In genomic region chr19:2490659-2491058, GRCh38 we compare ENCODE assay signal across 17 cellular contexts. TPM values are rescaled to one million over a fixed set of nuclear protein-coding genes. Genes with fewer than 3 reads are reported as not detected.
A peak's percentile ranks its signal among the peaks of the same experiment; 100 is the strongest.
DNase-seq lines count a peak whose midpoint lies in the region; ATAC-seq and TF ChIP-seq lines count a peak whose summit lies in the region.
"Had no signal": no experiment of that assay in that cellular context is flagged by ENCODE, and none has a peak within 500 bp of the region (broad histone marks: within the 10 kb centered on the region; RNA-seq: fewer than 3 reads in every experiment).

No MANE protein-coding gene starts in this region.

- TF ChIP-seq CTCF in HFFc6 (IDR thresholded peaks at IDR 0.05), result no peak

- H3K36me3 Mint-ChIP-seq in HFFc6 (ENCODE audit: low read depth), result no peaks in the 10 kb centered on the region
- H3K36me3 Mint-ChIP-seq in stimulated activated naive B cell treated with anti-CD40 and anti-IgM and Interleukin-4, amounts not matched to agents 10 μg/mL and 1 μg/mL and 100 μg/mL, for 72 hours, result no peaks in the 10 kb centered on the region
- H3K36me3 Mint-ChIP-seq: activated naive CD8-positive, alpha-beta T cell treated with anti-CD3 and anti-CD28 coated beads, Interleukin-2, amount 10 ng/mL, durations not matched to agents 7 days and 5 days; CD4-positive, CD25-positive, alpha-beta regulatory T cell had no signal

- peak overlapping the region; percentile 26; the same call in 1 of the 2 replicates for H3K27ac Mint-ChIP-seq in HFFc6
- peak overlapping the region; percentile 14 for H3K27ac Mint-ChIP-seq in stimulated activated naive B cell treated with anti-CD40 and anti-IgM and Interleukin-4, amounts not matched to agents 10 μg/mL and 1 μg/mL and 100 μg/mL, for 72 hours
- H3K27ac Mint-ChIP-seq: activated naive CD8-positive, alpha-beta T cell treated with anti-CD3 and anti-CD28 coated beads, Interleukin-2, amount 10 ng/mL, durations not matched to agents 7 days and 5 days; CD4-positive, CD25-positive, alpha-beta regulatory T cell; nephron had no signal

- peaks cover 49% of the 10 kb centered on the region for H3K4me1 Mint-ChIP-seq in HFFc6 (ENCODE audit: low read depth)
- H3K4me1 Mint-ChIP-seq in stimulated activated naive B cell treated with anti-CD40 and anti-IgM and Interleukin-4, amounts not matched to agents 10 μg/mL and 1 μg/mL and 100 μg/mL, for 72 hours, result peaks cover 45 to 79% of the 10 kb centered on the region in 2 donors

- ATAC-seq in stimulated activated naive B cell treated with anti-CD40 and anti-IgM and Interleukin-4, amounts not matched to agents 10 μg/mL and 1 μg/mL and 100 μg/mL, for 72 hours (replicated peaks), result no peak
- no peak for ATAC-seq in HG03442 (IDR thresholded peaks at IDR 0.05; ENCODE audit: unreplicated experiment)
- ATAC-seq: activated T-cell treated with anti-CD3 and anti-CD28 coated beads, Interleukin-2, amount 50 U/mL, for 4 hours; left ventricle myocardium superior had no signal

- H3K9me3 Mint-ChIP-seq in HFFc6, result no peaks in the 10 kb centered on the region
- no peaks in the 10 kb centered on the region for H3K9me3 Mint-ChIP-seq in stimulated activated naive B cell treated with anti-CD40 and anti-IgM and Interleukin-4, amounts not matched to agents 10 μg/mL and 1 μg/mL and 100 μg/mL, for 72 hours
- H3K9me3 Mint-ChIP-seq: activated T-cell treated with anti-CD3 and anti-CD28 coated beads, Interleukin-2, amount 50 U/mL, for 4 hours; CD4-positive, CD25-positive, alpha-beta regulatory T cell; nephron had no signal

- DNase-seq in HFFc6 (no peak), RPMI8226 (peak; percentile 60), germinal center (ENCODE audit: low spot score) (peak; percentile 64), NCI-H226 (no peak), NCI-H1092 (lab: John Stamatoyannopoulos, UW) (no peak), glomerular visceral epithelial cell (ENCODE audit: extremely low spot score) (no peak)
- no peak for DNase-seq in stimulated activated naive B cell treated with anti-CD40 and anti-IgM and Interleukin-4, amounts not matched to agents 10 μg/mL and 1 μg/mL and 100 μg/mL, for 72 hours
- DNase-seq: activated naive CD8-positive, alpha-beta T cell treated with anti-CD3 and anti-CD28 coated beads, Interleukin-2, amount 10 ng/mL, durations not matched to agents 7 days and 5 days; activated T-cell treated with anti-CD3 and anti-CD28 coated beads, Interleukin-2, amount 50 U/mL, for 4 hours; caudate nucleus; DND-41; effector CD8-positive, alpha-beta T cell; NCI-H82 had no signal

- no peak overlapping the region for H3K4me3 Mint-ChIP-seq in HFFc6
- H3K4me3 Mint-ChIP-seq in stimulated activated naive B cell treated with anti-CD40 and anti-IgM and Interleukin-4, amounts not matched to agents 10 μg/mL and 1 μg/mL and 100 μg/mL, for 72 hours, result peak overlapping the region; percentile 4 to 46
- H3K4me3 Mint-ChIP-seq: activated naive CD8-positive, alpha-beta T cell treated with anti-CD3 and anti-CD28 coated beads, Interleukin-2, amount 10 ng/mL, durations not matched to agents 7 days and 5 days; activated T-cell treated with anti-CD3 and anti-CD28 coated beads, Interleukin-2, amount 50 U/mL, for 4 hours had no signal

- H3K27me3 Mint-ChIP-seq in HFFc6 (ENCODE audit: insufficient read depth), result peaks cover 5% of the 10 kb centered on the region
- H3K27me3 Mint-ChIP-seq in stimulated activated naive B cell treated with anti-CD40 and anti-IgM and Interleukin-4, amounts not matched to agents 10 μg/mL and 1 μg/mL and 100 μg/mL, for 72 hours, result peaks cover 34 to 60% of the 10 kb centered on the region in 2 donors

RNA-seq across cellular contexts. Expression of gene GADD45B, which starts 14.7 kb away (rescaled TPM):
- 10 to 100 TPM; 35.5 to 55.7 (median 39.1) TPM for total RNA-seq in HFFc6 (2021; fragmentation: NEBNext Ultra II Directional; extraction: Animal tissue kit (Norgen Biotek cat#: 25700))

RNA-seq across cellular contexts. Expression of gene LMNB2, which starts 33.9 kb away (rescaled TPM):
- 100 to 1,000 TPM in 5 of 6 experiments, 10 to 100 TPM in 1; 77.6 to 131 (median 121) TPM for total RNA-seq in HFFc6 (2021; fragmentation: NEBNext Ultra II Directional; extraction: Animal tissue kit (Norgen Biotek cat#: 25700))

Comparison
In these comparisons a context has a peak if more than half of its experiments do, and no peak if none do; other contexts are left out.
1. DNase-seq: peak in RPMI8226 (single experiment) and germinal center (single experiment); none in HFFc6 (single experiment), stimulated activated naive B cell treated with anti-CD40 and anti-IgM and Interleukin-4, amounts not matched to agents 10 μg/mL and 1 μg/mL and 100 μg/mL, for 72 hours (single experiment), NCI-H226 (single experiment), NCI-H1092 (single experiment) and glomerular visceral epithelial cell (single experiment).